1 cellular context compared by ENCODE assay signal in genomic region chr2:219543596-219544358, GRCh38.
TF ChIP-seq lines count a peak whose summit lies in the region.

TSS of gene CHPF (minus strand) at chr2:219543809. CDS start at chr2:219543538, 271 bp downstream.
TSS of gene TMEM198 (plus strand) at chr2:219544028. CDS start at chr2:219544728, 700 bp downstream.

TF ChIP-seq in HepG2, 621 proteins besides CTCF, POLR2A, EP300 and RAD21 (continued from another document and continues in another):
- peak; percentile 54; the same call in 1 of the 2 replicates for TF ChIP-seq ZNF670 (CRISPR knock-in tag; IDR thresholded peaks at IDR 0.05; ENCODE audit: borderline replicate concordance)
- peak; percentile 5; the same call in 1 of the 2 replicates for TF ChIP-seq ZNF280B (CRISPR knock-in tag; IDR thresholded peaks at IDR 0.05; ENCODE audit: borderline replicate concordance)
- no peak for TF ChIP-seq RNF219 (CRISPR knock-in tag; IDR thresholded peaks at IDR 0.05)
- TF ChIP-seq PREB (CRISPR knock-in tag; IDR thresholded peaks at IDR 0.05), result 0 out of 2 replicates have a peak, but pooled peaks have one; percentile 48
- TF ChIP-seq RFX3 (CRISPR knock-in tag; IDR thresholded peaks at IDR 0.05), result no peak
- TF ChIP-seq ZNF879 (CRISPR knock-in tag; IDR thresholded peaks at IDR 0.05), result no peak; the same call in 1 of the 2 replicates
- TF ChIP-seq CREBL2 (CRISPR knock-in tag; IDR thresholded peaks at IDR 0.05; ENCODE audit: borderline replicate concordance), result peak; percentile 87
- peak; percentile 84 for TF ChIP-seq ZNF33B (CRISPR knock-in tag; IDR thresholded peaks at IDR 0.05)
- TF ChIP-seq UBTF (CRISPR knock-in tag; IDR thresholded peaks at IDR 0.05), result peak; percentile 88
- no peak for TF ChIP-seq ATM (IDR thresholded peaks at IDR 0.05; ENCODE audit: borderline replicate concordance)
- TF ChIP-seq KLF11 (CRISPR knock-in tag; IDR thresholded peaks at IDR 0.05), result peak; percentile 82
- TF ChIP-seq ZBTB26 (CRISPR knock-in tag; IDR thresholded peaks at IDR 0.05; ENCODE audit: borderline replicate concordance), result peak; percentile 89
- no peak for TF ChIP-seq ZNF839 (CRISPR knock-in tag; IDR thresholded peaks at IDR 0.05; ENCODE audit: borderline replicate concordance)
- TF ChIP-seq ZNF468 (CRISPR knock-in tag; IDR thresholded peaks at IDR 0.05), result no peak
- peak; percentile 84; the same call in 1 of the 2 replicates for TF ChIP-seq ZHX1 (CRISPR knock-in tag; IDR thresholded peaks at IDR 0.05; ENCODE audit: low read depth)
- TF ChIP-seq NFATC3 (CRISPR knock-in tag; IDR thresholded peaks at IDR 0.05), result peak; percentile 94; the same call in 1 of the 2 replicates
- 0 out of 2 replicates have a peak, but pooled peaks have one; percentile 21 for TF ChIP-seq MZF1 (CRISPR knock-in tag; IDR thresholded peaks at IDR 0.05; ENCODE audit: borderline replicate concordance)
- TF ChIP-seq ZNF597 (CRISPR knock-in tag; IDR thresholded peaks at IDR 0.05), result no peak
- no peak; the same call in 1 of the 2 replicates for TF ChIP-seq NRL (CRISPR knock-in tag; IDR thresholded peaks at IDR 0.05; ENCODE audit: borderline replicate concordance)
- 0 out of 2 replicates have a peak, but pooled peaks have one; percentile 30 for TF ChIP-seq CEBPG (CRISPR knock-in tag; IDR thresholded peaks at IDR 0.05)
- no peak for TF ChIP-seq POLR2AphosphoS2 (IDR thresholded peaks at IDR 0.05; ENCODE audit: low read depth, low read length)
- peak; percentile 86 for TF ChIP-seq HDAC2 (CRISPR knock-in tag; IDR thresholded peaks at IDR 0.05)
- no peak; the same call in 1 of the 2 replicates for TF ChIP-seq NFKBIZ (CRISPR knock-in tag; IDR thresholded peaks at IDR 0.05)
- TF ChIP-seq ZHX2 (IDR thresholded peaks at IDR 0.05; ENCODE audit: low read depth), result peak; percentile 95
- peak; percentile 92; the same call in 1 of the 2 replicates for TF ChIP-seq ZHX2 (CRISPR knock-in tag; IDR thresholded peaks at IDR 0.05; ENCODE audit: borderline replicate concordance)
- peak; percentile 91; the same call in 1 of the 2 replicates for TF ChIP-seq ZBTB44 (CRISPR knock-in tag; IDR thresholded peaks at IDR 0.05)
- peak; percentile 86; the same call in 1 of the 2 replicates for TF ChIP-seq TSC22D2 (CRISPR knock-in tag; IDR thresholded peaks at IDR 0.05; ENCODE audit: borderline replicate concordance)
- TF ChIP-seq JUNB (CRISPR knock-in tag; IDR thresholded peaks at IDR 0.05; ENCODE audit: borderline replicate concordance), result no peak; the same call in 1 of the 2 replicates
- no peak for TF ChIP-seq ZNF512 (CRISPR knock-in tag; IDR thresholded peaks at IDR 0.05)
- TF ChIP-seq SP1 (IDR thresholded peaks at IDR 0.05), result 0 out of 2 replicates have a peak, but pooled peaks have one; percentile 21
- peak; percentile 95 for TF ChIP-seq SP1 (CRISPR knock-in tag; IDR thresholded peaks at IDR 0.05)
- 0 out of 2 replicates have a peak, but pooled peaks have one; percentile 19 for TF ChIP-seq ZNF841 (CRISPR knock-in tag; IDR thresholded peaks at IDR 0.05; ENCODE audit: borderline replicate concordance)
